In genomic region chr9:92513349-92513748, GRCh38 we compare ENCODE assay signal across 16 cellular contexts. TPM values are rescaled to one million over a fixed set of nuclear protein-coding genes. Genes with fewer than 3 reads are reported as not detected.
DNase-seq lines count a peak whose midpoint lies in the region; ATAC-seq and TF ChIP-seq lines count a peak whose summit lies in the region.
"Had no signal": no experiment of that assay in that cellular context is flagged by ENCODE, and none has a peak within 500 bp of the region (broad histone marks: within the 10 kb centered on the region; RNA-seq: fewer than 3 reads in every experiment).

No MANE protein-coding gene starts in this region.

- H3K9me3 ChIP-seq in uterus (no peaks in the 10 kb centered on the region), neuronal stem cell (replicated peaks in 1 of 2; ENCODE audit: control insufficient read depth in 2 of 2, insufficient read depth in 1 of 2, low read depth in 1 of 2, low read length in 2 of 2) (no peaks in the 10 kb centered on the region)
- H3K9me3 ChIP-seq: BE2C had no signal

- H2AFZ ChIP-seq in neuronal stem cell (ENCODE audit: low read length): no peak overlapping the region

- no CpG with 5 or more reads among the region's 3 CpGs for WGBS in neuronal stem cell (ENCODE audit: extremely low coverage in 2 of 2, insufficient read length in 2 of 2, insufficient replicate concordance in 1 of 2), 2 donors

- H3K18ac ChIP-seq in neuronal stem cell (ENCODE audit: low read length): no peak overlapping the region

- H3K27me3 Mint-ChIP-seq in chondrocyte (ENCODE audit: low read depth) (no peaks in the 10 kb centered on the region), nephron progenitor cell (ENCODE audit: low read depth, poor library complexity) (no peaks in the 10 kb centered on the region)
- H3K27me3 Mint-ChIP-seq: CD4-positive, alpha-beta memory T cell had no signal

- peak overlapping the region; percentile 72 for H3K27ac Mint-ChIP-seq in chondrocyte (ENCODE audit: unreplicated experiment)
- H3K27ac Mint-ChIP-seq in nephron progenitor cell: peak overlapping the region; percentile 34
- H3K27ac Mint-ChIP-seq: CD4-positive, alpha-beta memory T cell; H9 had no signal

- peaks cover 7% of the 10 kb centered on the region for H3K36me3 Mint-ChIP-seq in chondrocyte (ENCODE audit: low read depth)
- H3K36me3 Mint-ChIP-seq in nephron progenitor cell (ENCODE audit: low read depth): no peaks in the 10 kb centered on the region
- H3K36me3 Mint-ChIP-seq: CD4-positive, alpha-beta memory T cell had no signal

- H2BK120ac ChIP-seq in neuronal stem cell (ENCODE audit: low read depth, low read length): no peak overlapping the region

- no peak overlapping the region for H2BK15ac ChIP-seq in neuronal stem cell (ENCODE audit: low read length)

- H3K4me1 Mint-ChIP-seq in chondrocyte (ENCODE audit: low read depth) (peaks cover 55% of the 10 kb centered on the region), nephron progenitor cell (no peaks in the 10 kb centered on the region)
- H3K4me1 Mint-ChIP-seq: CD4-positive, alpha-beta memory T cell had no signal

- no peaks in the 10 kb centered on the region for H3K36me3 ChIP-seq in uterus
- H3K36me3 ChIP-seq in neuronal stem cell (replicated peaks in 1 of 2; ENCODE audit: control insufficient read depth in 2 of 2, insufficient read depth in 2 of 2, low read length in 2 of 2): no peaks in the 10 kb centered on the region
- H3K36me3 ChIP-seq: BE2C had no signal

- intact Hi-C loops in left ventricle myocardium superior (cut with micrococcal nuclease): no loop called here
- intact Hi-C loops in Right ventricle myocardium inferior (cut with DNase I): no loop called here
- intact Hi-C loops in uterus (cut with DNase I; ENCODE audit: low total_unique reads): no loop called here

- H2BK12ac ChIP-seq in neuronal stem cell (ENCODE audit: low read length): no peak overlapping the region

- H4K91ac ChIP-seq in neuronal stem cell (ENCODE audit: low read depth, low read length, poor library complexity): no peak overlapping the region

- no peak overlapping the region for H3K23ac ChIP-seq in neuronal stem cell (ENCODE audit: low read depth, low read length, poor library complexity)

- H2BK5ac ChIP-seq in neuronal stem cell (ENCODE audit: low read length): no peak overlapping the region

- H3K27ac ChIP-seq in uterus (peak overlapping the region; percentile 21 to 60), neuronal stem cell (replicated peaks; ENCODE audit: low read length) (no peak overlapping the region)

- no peak overlapping the region for H3K14ac ChIP-seq in neuronal stem cell (ENCODE audit: low read length)

- H3K4me2 ChIP-seq in neuronal stem cell (ENCODE audit: insufficient read depth, low read length, poor library complexity, severe bottlenecking): no peak overlapping the region

- ATAC-seq in left ventricle myocardium superior: peak; percentile 49
- no peak for ATAC-seq in Right ventricle myocardium inferior
- ATAC-seq in HG02678 (IDR thresholded peaks at IDR 0.05; ENCODE audit: unreplicated experiment): no peak

- no peak overlapping the region for H3K4ac ChIP-seq in neuronal stem cell (ENCODE audit: low read length)

- DNase-seq in left ventricle myocardium superior (no peak), Right ventricle myocardium inferior (ENCODE audit: missing footprints) (no peak), chondrocyte (ENCODE audit: low spot score) (no peak), nephron progenitor cell (no peak), uterus (no peak), COLO829 (ENCODE audit: low spot score) (no peak), neuronal stem cell (ENCODE audit: low spot score) (no peak)
- DNase-seq: ACHN; BE2C; Calu3; CD4-positive, alpha-beta memory T cell; H9 had no signal

- no peaks in the 10 kb centered on the region for H3K4me1 ChIP-seq in uterus
- no peaks in the 10 kb centered on the region for H3K4me1 ChIP-seq in neuronal stem cell (ENCODE audit: control insufficient read depth in 2 of 2, insufficient read depth in 1 of 2, low read depth in 1 of 2, low read length in 2 of 2)
- H3K4me1 ChIP-seq: BE2C had no signal

- H3K27me3 ChIP-seq in uterus (no peaks in the 10 kb centered on the region), neuronal stem cell (ENCODE audit: control insufficient read depth in 3 of 3, insufficient read depth in 3 of 3, low read depth in 1 of 3, low read length in 3 of 3) (no peaks in the 10 kb centered on the region)
- H3K27me3 ChIP-seq: BE2C had no signal

- no peak overlapping the region for H3K4me3 ChIP-seq in uterus
- H3K4me3 ChIP-seq in neuronal stem cell (ENCODE audit: low read length in 2 of 2): no peak overlapping the region

- no peak overlapping the region for H3K4me3 Mint-ChIP-seq in chondrocyte (ENCODE audit: unreplicated experiment)
- no peak overlapping the region for H3K4me3 Mint-ChIP-seq in nephron progenitor cell
- H3K4me3 Mint-ChIP-seq: CD14-positive monocyte; CD4-positive, alpha-beta memory T cell; H9 had no signal

- no peak overlapping the region for H2AK5ac ChIP-seq in neuronal stem cell (ENCODE audit: low read depth, low read length)

- H3K79me1 ChIP-seq in neuronal stem cell (ENCODE audit: low read depth, low read length): no peaks in the 10 kb centered on the region

- H3K9me3 Mint-ChIP-seq in chondrocyte (ENCODE audit: low read depth) (no peaks in the 10 kb centered on the region), nephron progenitor cell (no peaks in the 10 kb centered on the region)
- H3K9me3 Mint-ChIP-seq: CD14-positive monocyte; CD4-positive, alpha-beta memory T cell; H9 had no signal

- H4K8ac ChIP-seq in neuronal stem cell (ENCODE audit: low read depth, low read length): no peak overlapping the region

- TF ChIP-seq POLR2A in uterus (IDR thresholded peaks at IDR 0.05): no peak

- H3K9ac ChIP-seq in neuronal stem cell (ENCODE audit: low read depth, low read length, poor library complexity): no peak overlapping the region

- TF ChIP-seq CTCF in chondrocyte (IDR thresholded peaks at IDR 0.05): no peak
- no peak for TF ChIP-seq CTCF in nephron progenitor cell (IDR thresholded peaks at IDR 0.05)
- TF ChIP-seq CTCF in uterus (IDR thresholded peaks at IDR 0.05): no peak

RNA-seq across cellular contexts. Expression of gene ECM2, which starts 22.4 kb away (rescaled TPM):
- total RNA-seq in left ventricle myocardium superior (5.3 TPM), Right ventricle myocardium inferior (8.5 TPM), chondrocyte (31.7 to 39.6 TPM (median 34.2 TPM) in 3 replicates), uterus (10 to 100 TPM; 21.8 to 34.0 (median 27.7) TPM)
- not detected for polyA plus RNA-seq in neuronal stem cell (2013, experiment 1 of 2)
- polyA plus RNA-seq in neuronal stem cell (2013, experiment 2 of 2): not detected
- total RNA-seq: Calu3; CD4-positive, alpha-beta memory T cell; H1; H9; HT-29 had no signal
- polyA plus RNA-seq: CD4-positive, alpha-beta memory T cell; H1 had no signal

RNA-seq across cellular contexts. Expression of gene ASPN, which starts 31.0 kb away (rescaled TPM):
- total RNA-seq in left ventricle myocardium superior (4.5 TPM), Right ventricle myocardium inferior (5.7 TPM), chondrocyte (335 to 385 TPM (median 376 TPM) in 3 replicates), uterus (100 to 1,000 TPM in 1 of 4 donors, 10 to 100 TPM in 3; 29.5 to 160 (median 73.0) TPM)
- not detected for polyA plus RNA-seq in neuronal stem cell (2013, experiment 1 of 2)
- polyA plus RNA-seq in neuronal stem cell (2013, experiment 2 of 2): not detected
- total RNA-seq: Calu3; CD4-positive, alpha-beta memory T cell; H1; H9; HT-29 had no signal
- polyA plus RNA-seq: CD14-positive monocyte; CD4-positive, alpha-beta memory T cell; H1 had no signal
